8 cellular contexts compared by ENCODE assay signal in genomic region chr12:110741371-110741770, GRCh38. TPM values are rescaled to one million over a fixed set of nuclear protein-coding genes. Genes with fewer than 3 reads are reported as not detected.
DNase-seq lines count a peak whose midpoint lies in the region; ATAC-seq, FAIRE-seq and TF ChIP-seq lines count a peak whose summit lies in the region.

No MANE protein-coding gene starts in this region.

- peak; percentile 24 for DNase-seq in GM19239 (ENCODE audit: insufficient read length, low spot score)
- peak in 1 of 3 donors; percentile 56 for DNase-seq in Peyer's patch
- DNase-seq in endothelial cell of umbilical vein (ENCODE audit: low read depth, low spot score) = peak; percentile 47
- DNase-seq in NCI-H510A treated with DMSO at 0.1 percent for 48 hours (lab: John Stamatoyannopoulos, UW) = no peak
- no peak for DNase-seq in GM19238 (ENCODE audit: insufficient read length, low spot score)
- no peak for DNase-seq in SKM-1 (lab: John Stamatoyannopoulos, UW; ENCODE audit: unreplicated experiment)

- H3K79me2 ChIP-seq in endothelial cell of umbilical vein (ENCODE audit: control insufficient read depth, insufficient read depth, low read length) = peaks cover 63% of the 10 kb centered on the region

- H3K9ac ChIP-seq in endothelial cell of umbilical vein (replicated peaks; ENCODE audit: extremely low read depth, insufficient read depth, low read length) = peak overlapping the region; percentile 88

- H4K20me1 ChIP-seq in endothelial cell of umbilical vein (replicated peaks; ENCODE audit: control insufficient read depth, extremely low read depth, insufficient read depth, low read length) = peaks cover 15% of the 10 kb centered on the region

- POLR2A ChIA-PET in endothelial cell of umbilical vein (lab: Charles Lee) = no interaction called here

- dilution Hi-C loops in endothelial cell of umbilical vein (cut with MboI; ENCODE audit: extremely low pct_ligation_motif_present, low sequenced_read_pairs) = no loop called here

- H3K4me3 ChIP-seq in Peyer's patch (peak overlapping the region; percentile 79 to 94 (median 92)), endothelial cell of umbilical vein (replicated peaks in 1 of 3; ENCODE audit: insufficient read depth in 1 of 3, low read depth in 1 of 3, low read length in 3 of 3) (peak overlapping the region; percentile 94 to 97 (median 94)), neuron (ENCODE audit: low read length) (peak overlapping the region; percentile 95)

- H2AFZ ChIP-seq in endothelial cell of umbilical vein (ENCODE audit: low read depth, low read length) = no peak overlapping the region
- no peak overlapping the region for H2AFZ ChIP-seq in neuron (ENCODE audit: low read depth, low read length)

- BruUV-seq in endothelial cell of umbilical vein (replicated peaks; lab: Mats Ljungman, UMichigan) = TSS peak; percentile 51

- H3K27me3 ChIP-seq in Peyer's patch (no peaks in the 10 kb centered on the region), endothelial cell of umbilical vein (ENCODE audit: control insufficient read depth in 2 of 2, insufficient read depth in 2 of 2, low read length in 2 of 2) (no peaks in the 10 kb centered on the region), neuron (ENCODE audit: insufficient read depth, low read length) (no peaks in the 10 kb centered on the region)

- H3K4me1 ChIP-seq in Peyer's patch (peaks cover 0 to 61% (median 19%) of the 10 kb centered on the region in 4 donors), endothelial cell of umbilical vein (ENCODE audit: control insufficient read depth, extremely low read depth, insufficient read depth, low read length) (peaks cover 42% of the 10 kb centered on the region), neuron (ENCODE audit: insufficient read depth, low read length) (peaks cover 34% of the 10 kb centered on the region)

- H3K9me3 ChIP-seq in Peyer's patch = no peaks in the 10 kb centered on the region
- no peaks in the 10 kb centered on the region for H3K9me3 ChIP-seq in endothelial cell of umbilical vein (replicated peaks; ENCODE audit: control insufficient read depth, insufficient read depth, low read length)
- H3K9me3 ChIP-seq in neuron (ENCODE audit: low read length) = no peaks in the 10 kb centered on the region

- ATAC-seq in HG03159 (IDR thresholded peaks at IDR 0.05; ENCODE audit: unreplicated experiment) = no peak

- FAIRE-seq in GM19239 (lab: Jason Lieb, UNC) = peak; percentile 56
- no peak for FAIRE-seq in endothelial cell of umbilical vein (lab: Jason Lieb, UNC)

- CTCF ChIA-PET in endothelial cell of umbilical vein (lab: Charles Lee) = interaction anchor here (0.8 to 1.6 kb wide), 5 partner anchors 13 to 146 kb away, joined by 3 to 5 read pairs (median 3); no protein-coding TSS in a partner anchor

- no peaks in the 10 kb centered on the region for H3K36me3 ChIP-seq in Peyer's patch
- peaks cover 0 to 4% of the 10 kb centered on the region in 2 experiments for H3K36me3 ChIP-seq in endothelial cell of umbilical vein (ENCODE audit: control insufficient read depth in 2 of 2, extremely low read depth in 1 of 2, insufficient read depth in 2 of 2, low read length in 2 of 2)
- H3K36me3 ChIP-seq in neuron (ENCODE audit: insufficient read depth, low read length) = peaks cover 12% of the 10 kb centered on the region

- TF ChIP-seq POLR2A in Peyer's patch (IDR thresholded peaks at IDR 0.05) (no peak), endothelial cell of umbilical vein (IDR thresholded peaks at IDR 0.05; ENCODE audit: low read depth, low read length) (no peak)

- H3K4me2 ChIP-seq in endothelial cell of umbilical vein (ENCODE audit: insufficient read depth, low read length) = peak overlapping the region; percentile 96

- H3K27ac ChIP-seq in Peyer's patch (peak overlapping the region; percentile 92 to 95 (median 93)), endothelial cell of umbilical vein (ENCODE audit: insufficient read depth, low read depth, low read length) (peak overlapping the region; percentile 13)

- H3K9me1 ChIP-seq in endothelial cell of umbilical vein (replicated peaks; ENCODE audit: control insufficient read depth, extremely low read depth, insufficient read depth, low read length) = no peaks in the 10 kb centered on the region

- TF ChIP-seq CTCF in Peyer's patch (IDR thresholded peaks at IDR 0.05) (no peak), endothelial cell of umbilical vein (IDR thresholded peaks at IDR 0.05; ENCODE audit: extremely low read depth in 1 of 2, insufficient read depth in 1 of 2, low read depth in 1 of 2, low read length in 2 of 2) (no peak)

- intact Hi-C loops in endothelial cell of umbilical vein (cut with micrococcal nuclease) = loop anchor here (5.0 kb wide), 3 partner anchors 194 to 289 kb away; partner anchors contain the start of genes ARPC3, RAD9B and VPS29

TF ChIP-seq in endothelial cell of umbilical vein, 7 proteins besides CTCF, POLR2A, EP300 and RAD21:
- no peak for TF ChIP-seq MAX (IDR thresholded peaks at IDR 0.05; ENCODE audit: insufficient read depth, insufficient read length)
- no peak for TF ChIP-seq EZH2 (IDR thresholded peaks at IDR 0.05; ENCODE audit: borderline replicate concordance, low read depth, low read length, severe bottlenecking)
- TF ChIP-seq MYC (IDR thresholded peaks at IDR 0.05; ENCODE audit: low read depth, low read length) = no peak
- TF ChIP-seq JUN (IDR thresholded peaks at IDR 0.05; ENCODE audit: borderline replicate concordance, insufficient read depth, insufficient read length, low read depth) = no peak
- no peak for TF ChIP-seq FOS (IDR thresholded peaks at IDR 0.05; ENCODE audit: borderline replicate concordance, insufficient read depth, low read length)

RNA-seq across cellular contexts. Expression of gene PPP1CC, which starts 1.3 kb away (rescaled TPM):
- total RNA-seq in Peyer's patch = 100 to 1,000 TPM; 174 to 361 (median 217) TPM
- 139 and 140 TPM in 2 replicates for total RNA-seq in endothelial cell of umbilical vein
- 56.5 and 67.1 TPM in 2 replicates for polyA plus RNA-seq in endothelial cell of umbilical vein
- polyA plus RNA-seq in endothelial cell of umbilical vein (2011; cell fraction: cytosol; rRNA removed) = 79.6 and 84.6 TPM in 2 replicates
- polyA plus RNA-seq in endothelial cell of umbilical vein (2011; cell fraction: nucleus; rRNA removed) = 59.2 and 87.2 TPM in 2 replicates
- 128 and 181 TPM in 2 replicates for polyA plus RNA-seq in endothelial cell of umbilical vein (2012)
- polyA minus RNA-seq in endothelial cell of umbilical vein = 71.6 and 73.4 TPM in 2 replicates
- 66.3 TPM for polyA minus RNA-seq in endothelial cell of umbilical vein (2011; cell fraction: cytosol; rRNA and poly(A)+ RNA removed)
- polyA minus RNA-seq in endothelial cell of umbilical vein (2011; cell fraction: nucleus; rRNA and poly(A)+ RNA removed) = 48.6 and 79.9 TPM in 2 replicates

RNA-seq across cellular contexts. Expression of gene HVCN1, which starts 52.5 kb away (rescaled TPM):
- total RNA-seq in Peyer's patch = 10 to 100 TPM in 1 of 4 donors, 1 to 10 TPM in 3; 2.6 to 16.5 (median 4.7) TPM
- total RNA-seq in endothelial cell of umbilical vein = 3.7 and 4.8 TPM in 2 replicates
- polyA plus RNA-seq in endothelial cell of umbilical vein = 6.3 and 8.4 TPM in 2 replicates
- polyA plus RNA-seq in endothelial cell of umbilical vein (2011; cell fraction: cytosol; rRNA removed) = 6.0 and 6.9 TPM in 2 replicates
- polyA plus RNA-seq in endothelial cell of umbilical vein (2011; cell fraction: nucleus; rRNA removed) = 2.8 and 3.5 TPM in 2 replicates
- 4.6 and 6.8 TPM in 2 replicates for polyA plus RNA-seq in endothelial cell of umbilical vein (2012)
- 3.8 and 6.5 TPM in 2 replicates for polyA minus RNA-seq in endothelial cell of umbilical vein
- polyA minus RNA-seq in endothelial cell of umbilical vein (2011; cell fraction: cytosol; rRNA and poly(A)+ RNA removed) = not detected
- 1.5 and 1.7 TPM in 2 replicates for polyA minus RNA-seq in endothelial cell of umbilical vein (2011; cell fraction: nucleus; rRNA and poly(A)+ RNA removed)

Comparison
In these comparisons a context has a peak if more than half of its experiments do, and no peak if none do; other contexts are left out.
1. DNase-seq: peak in GM19239 (single experiment) and endothelial cell of umbilical vein (single experiment); none in NCI-H510A treated with DMSO at 0.1 percent for 48 hours (single experiment), GM19238 (single experiment) and SKM-1 (single experiment).
2. Peak in every context shown above with its lines, with median percentiles within 50 percentile points of each other: H3K4me3 ChIP-seq.